In the genomic region with DNA sequence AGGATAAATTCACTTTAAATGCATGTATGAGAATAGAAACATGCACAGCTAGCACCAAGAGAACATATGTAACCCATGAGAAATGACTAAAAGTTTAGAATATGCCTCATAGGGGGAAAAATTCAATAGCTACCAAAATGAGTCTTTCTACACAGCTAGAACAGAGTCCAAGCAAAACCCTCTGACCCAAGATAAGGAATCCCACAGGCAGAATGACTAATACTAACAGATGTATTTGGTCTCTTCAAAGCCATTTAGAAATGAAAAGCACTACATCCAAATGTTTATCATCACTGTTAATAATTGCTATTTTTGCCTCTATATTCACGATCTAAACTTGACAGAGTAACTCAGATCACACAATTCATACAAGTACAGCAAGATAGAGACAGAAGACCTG, we compare ENCODE assay signal across 14 cellular contexts. TPM values are rescaled to one million over a fixed set of nuclear protein-coding genes. Genes with fewer than 3 reads are reported as not detected.
DNase-seq lines count a peak whose midpoint lies in the region; ATAC-seq and TF ChIP-seq lines count a peak whose summit lies in the region.
"Had no signal": no experiment of that assay in that cellular context is flagged by ENCODE, and none has a peak within 500 bp of the region (broad histone marks: within the 10 kb centered on the region; RNA-seq: fewer than 3 reads in every experiment).

No MANE protein-coding gene starts in this region.

- no peaks in the 10 kb centered on the region for H3K4me1 Mint-ChIP-seq in activated naive CD4-positive, alpha-beta T cell treated with anti-CD3 and anti-CD28 coated beads, Interleukin-2, amount 10 ng/mL, durations not matched to agents 7 days and 5 days
- H3K4me1 Mint-ChIP-seq: activated B cell treated with CpG ODN at 0.5 μM for 24 hours had no signal

- H3K27me3 ChIP-seq in right cardiac atrium (ENCODE audit: control insufficient read depth, insufficient read depth): no peaks in the 10 kb centered on the region
- no peaks in the 10 kb centered on the region for H3K27me3 ChIP-seq in right atrium auricular region
- no peaks in the 10 kb centered on the region for H3K27me3 ChIP-seq in foreskin keratinocyte
- H3K27me3 ChIP-seq: tibial nerve had no signal

- H3K27ac ChIP-seq in right cardiac atrium (ENCODE audit: low read length) (no peak overlapping the region), right atrium auricular region (no peak overlapping the region), foreskin keratinocyte (no peak overlapping the region)
- H3K27ac ChIP-seq: tibial nerve had no signal

- H3K9me3 Mint-ChIP-seq in activated naive CD4-positive, alpha-beta T cell treated with anti-CD3 and anti-CD28 coated beads, Interleukin-2, amount 10 ng/mL, durations not matched to agents 7 days and 5 days: no peaks in the 10 kb centered on the region

- 56% methylated on average over 1 of the region's 1 CpG for WGBS in right cardiac atrium

- H3K9me3 ChIP-seq in right cardiac atrium (ENCODE audit: control insufficient read depth, low read length): no peaks in the 10 kb centered on the region
- H3K9me3 ChIP-seq in right atrium auricular region: no peaks in the 10 kb centered on the region
- H3K9me3 ChIP-seq: tibial nerve had no signal

- DNase-seq in right cardiac atrium (no peak), right atrium auricular region (ENCODE audit: low spot score) (no peak), amniotic epithelial cell (ENCODE audit: low read depth) (peak; percentile 86), foreskin keratinocyte (peak in 1 of 2 donors; percentile 46), activated gamma-delta T cell (lab: John Stamatoyannopoulos, UW) (no peak)
- DNase-seq in activated naive CD4-positive, alpha-beta T cell treated with anti-CD3 and anti-CD28 coated beads, Interleukin-2, amount 10 ng/mL, durations not matched to agents 7 days and 5 days: no peak
- DNase-seq in stimulated activated CD4-positive, alpha-beta T cell treated with anti-CD3 and anti-CD28 coated beads, Interleukin-4, amount 100 ng/mL, for 24 hours: no peak
- DNase-seq: activated B cell treated with CpG ODN at 0.5 μM for 24 hours, AML-193, DMS53, head of caudate nucleus, NCI-H1694 had no signal

- no peak for TF ChIP-seq CTCF in right atrium auricular region (IDR thresholded peaks at IDR 0.05)
- no peak for TF ChIP-seq CTCF in foreskin keratinocyte (conservative IDR thresholded peaks at IDR 0.05)

- no peak overlapping the region for H3K4me3 Mint-ChIP-seq in activated naive CD4-positive, alpha-beta T cell treated with anti-CD3 and anti-CD28 coated beads, Interleukin-2, amount 10 ng/mL, durations not matched to agents 7 days and 5 days
- H3K4me3 Mint-ChIP-seq: activated B cell treated with CpG ODN at 0.5 μM for 24 hours had no signal

- peaks cover 2% of the 10 kb centered on the region for H3K4me1 ChIP-seq in right cardiac atrium (ENCODE audit: control insufficient read depth, insufficient read depth, low read length)
- H3K4me1 ChIP-seq in right atrium auricular region: peaks cover 0 to 8% of the 10 kb centered on the region in 2 donors
- H3K4me1 ChIP-seq in foreskin keratinocyte: peaks cover 40% of the 10 kb centered on the region

- no peaks in the 10 kb centered on the region for H3K27me3 Mint-ChIP-seq in activated naive CD4-positive, alpha-beta T cell treated with anti-CD3 and anti-CD28 coated beads, Interleukin-2, amount 10 ng/mL, durations not matched to agents 7 days and 5 days
- H3K27me3 Mint-ChIP-seq: activated B cell treated with CpG ODN at 0.5 μM for 24 hours had no signal

- no peak overlapping the region for H3K27ac Mint-ChIP-seq in activated naive CD4-positive, alpha-beta T cell treated with anti-CD3 and anti-CD28 coated beads, Interleukin-2, amount 10 ng/mL, durations not matched to agents 7 days and 5 days
- H3K27ac Mint-ChIP-seq: activated B cell treated with CpG ODN at 0.5 μM for 24 hours had no signal

- CTCF ChIA-PET in activated naive CD4-positive, alpha-beta T cell treated with anti-CD3 and anti-CD28 coated beads, Interleukin-2, amount 10 ng/mL, durations not matched to agents 7 days and 5 days (lab: Charles Lee): no interaction called here

- intact Hi-C loops in right cardiac atrium (cut with DNase I): no loop called here

- peak; percentile 44 to 57 for ATAC-seq in right cardiac atrium
- ATAC-seq in foreskin keratinocyte: peak; percentile 18
- no peak for ATAC-seq in GM21447 (IDR thresholded peaks at IDR 0.05; ENCODE audit: unreplicated experiment)

- no peak overlapping the region for H3K4me3 ChIP-seq in right cardiac atrium (ENCODE audit: low read length)
- H3K4me3 ChIP-seq in right atrium auricular region: no peak overlapping the region
- H3K4me3 ChIP-seq: tibial nerve had no signal

- no peaks in the 10 kb centered on the region for H3K36me3 Mint-ChIP-seq in activated naive CD4-positive, alpha-beta T cell treated with anti-CD3 and anti-CD28 coated beads, Interleukin-2, amount 10 ng/mL, durations not matched to agents 7 days and 5 days

- no peaks in the 10 kb centered on the region for H3K36me3 ChIP-seq in right atrium auricular region
- H3K36me3 ChIP-seq: tibial nerve had no signal

RNA-seq across cellular contexts. Expression of gene KICS2, which starts 44.0 kb away (rescaled TPM):
- total RNA-seq in right cardiac atrium (1 to 10 TPM; 4.2 to 7.3 (median 4.8) TPM), right atrium auricular region (1 to 10 TPM; 3.4 to 4.2 TPM), foreskin keratinocyte (5.5 and 7.7 TPM in 2 replicates)
- polyA plus RNA-seq in right cardiac atrium (2.6 TPM), foreskin keratinocyte (2.7 and 4.0 TPM in 2 replicates)
